ENCODE assay signal across 8 cellular contexts in the genomic region with DNA sequence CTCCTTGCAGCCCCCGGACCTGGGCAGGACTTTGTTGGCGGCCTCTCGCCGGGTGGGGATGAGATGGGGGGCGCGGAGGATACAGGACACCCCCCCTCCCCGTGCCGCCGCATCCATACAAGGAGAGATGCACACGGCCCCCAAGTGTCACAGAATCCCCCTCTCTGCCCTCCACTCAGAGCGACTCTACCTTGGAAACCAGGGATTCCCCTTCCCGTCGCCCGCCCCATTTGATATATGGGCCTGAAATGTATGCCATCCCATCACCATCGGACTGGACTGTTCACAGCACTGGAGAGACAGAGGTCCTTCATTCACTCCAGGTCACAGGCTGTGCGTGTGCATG. TPM values are rescaled to one million over a fixed set of nuclear protein-coding genes. Genes with fewer than 3 reads are reported as not detected.
DNase-seq lines count a peak whose midpoint lies in the region; ATAC-seq and TF ChIP-seq lines count a peak whose summit lies in the region.

No MANE protein-coding gene starts in this region.

- peak overlapping the region; percentile 93 for H3K4me3 Mint-ChIP-seq in activated naive CD4-positive, alpha-beta T cell treated with anti-CD3 and anti-CD28 coated beads, Interleukin-2, amount 50 U/mL, for 24 hours

- H3K9me3 ChIP-seq in WERI-Rb-1 (ENCODE audit: severe bottlenecking) (no peaks in the 10 kb centered on the region), skeletal muscle satellite cell (replicated peaks; ENCODE audit: low read length) (no peaks in the 10 kb centered on the region)

- peak overlapping the region; percentile 92 for H3K27ac Mint-ChIP-seq in activated naive CD4-positive, alpha-beta T cell treated with anti-CD3 and anti-CD28 coated beads, Interleukin-2, amount 50 U/mL, for 24 hours

- H3K4me2 ChIP-seq in skeletal muscle satellite cell (ENCODE audit: low read length): peak overlapping the region; percentile 86

- H3K4me1 ChIP-seq in skeletal muscle satellite cell (ENCODE audit: control insufficient read depth, insufficient read depth, low read length): peaks cover 12% of the 10 kb centered on the region

- no peak for TF ChIP-seq CTCF in WERI-Rb-1 (IDR thresholded peaks at IDR 0.05; ENCODE audit: low read depth, low read length)

- peaks cover 3% of the 10 kb centered on the region for H3K36me3 Mint-ChIP-seq in activated naive CD4-positive, alpha-beta T cell treated with anti-CD3 and anti-CD28 coated beads, Interleukin-2, amount 50 U/mL, for 24 hours

- H3K9me3 Mint-ChIP-seq in activated naive CD4-positive, alpha-beta T cell treated with anti-CD3 and anti-CD28 coated beads, Interleukin-2, amount 50 U/mL, for 24 hours: no peaks in the 10 kb centered on the region

- intact Hi-C loops in cardiac septum (cut with DNase I): no loop called here

- no peak for ATAC-seq in HG03565 (IDR thresholded peaks at IDR 0.05; ENCODE audit: unreplicated experiment)
- ATAC-seq in HG02588 (IDR thresholded peaks at IDR 0.05; ENCODE audit: unreplicated experiment): no peak

- H3K36me3 ChIP-seq in WERI-Rb-1 (no peaks in the 10 kb centered on the region), skeletal muscle satellite cell (ENCODE audit: insufficient read depth, low read length) (peaks cover 1% of the 10 kb centered on the region)

- H3K27ac ChIP-seq in WERI-Rb-1: peak overlapping the region; percentile 37; the same call in 1 of the 2 replicates

- H3K4me1 Mint-ChIP-seq in activated naive CD4-positive, alpha-beta T cell treated with anti-CD3 and anti-CD28 coated beads, Interleukin-2, amount 50 U/mL, for 24 hours: peaks cover 22% of the 10 kb centered on the region

- H3K27me3 ChIP-seq in WERI-Rb-1 (ENCODE audit: insufficient read depth, low read depth, severe bottlenecking) (peaks cover 9% of the 10 kb centered on the region), skeletal muscle satellite cell (ENCODE audit: control insufficient read depth, insufficient read depth, low read length) (no peaks in the 10 kb centered on the region)

- H3K4me3 ChIP-seq in WERI-Rb-1 (ENCODE audit: low read depth, low read length): peak overlapping the region; percentile 49
- H3K4me3 ChIP-seq in skeletal muscle satellite cell (ENCODE audit: low read length): peak overlapping the region; percentile 87

- no peaks in the 10 kb centered on the region for H3K27me3 Mint-ChIP-seq in activated naive CD4-positive, alpha-beta T cell treated with anti-CD3 and anti-CD28 coated beads, Interleukin-2, amount 50 U/mL, for 24 hours

- DNase-seq in activated naive CD4-positive, alpha-beta T cell treated with Interleukin-2 at 50 U/mL for 16 hours: no peak
- DNase-seq in WERI-Rb-1: no peak
- DNase-seq in cardiac septum (ENCODE audit: low spot score): peak; percentile 59
- DNase-seq in SIG-M5 treated with dmso at 0.1 percent for 504 hours (lab: John Stamatoyannopoulos, UW; ENCODE audit: unreplicated experiment): no peak

- H3K9ac ChIP-seq in skeletal muscle satellite cell (ENCODE audit: low read depth, low read length): peak overlapping the region; percentile 92

RNA-seq across cellular contexts. Expression of a gene that starts 0.4 kb away (rescaled TPM):
- total RNA-seq in cardiac septum: 12.9 TPM
- total RNA-seq in skeletal muscle satellite cell (2012; rRNA removed): 33.4 and 36.0 TPM in 2 replicates

RNA-seq across cellular contexts. Expression of a gene that starts 12.4 kb away (rescaled TPM):
- 38.6 TPM for total RNA-seq in cardiac septum
- 70.2 and 82.6 TPM in 2 replicates for total RNA-seq in skeletal muscle satellite cell (2012; rRNA removed)

RNA-seq across cellular contexts. Expression of a gene that starts 30.3 kb away (rescaled TPM):
- 16.5 TPM for total RNA-seq in cardiac septum
- total RNA-seq in skeletal muscle satellite cell (2012; rRNA removed): 5.8 and 7.6 TPM in 2 replicates

RNA-seq across cellular contexts. Expression of a gene that starts 33.2 kb away (rescaled TPM):
- 18.8 TPM for total RNA-seq in cardiac septum
- total RNA-seq in skeletal muscle satellite cell (2012; rRNA removed): 118 and 124 TPM in 2 replicates

RNA-seq across cellular contexts. Expression of a gene that starts 39.2 kb away (rescaled TPM):
- total RNA-seq in cardiac septum: 2.2 TPM
- 96.1 and 181 TPM in 2 replicates for total RNA-seq in skeletal muscle satellite cell (2012; rRNA removed)
